Comparison of ENCODE assay signal across 1 cellular context in the genomic region with DNA sequence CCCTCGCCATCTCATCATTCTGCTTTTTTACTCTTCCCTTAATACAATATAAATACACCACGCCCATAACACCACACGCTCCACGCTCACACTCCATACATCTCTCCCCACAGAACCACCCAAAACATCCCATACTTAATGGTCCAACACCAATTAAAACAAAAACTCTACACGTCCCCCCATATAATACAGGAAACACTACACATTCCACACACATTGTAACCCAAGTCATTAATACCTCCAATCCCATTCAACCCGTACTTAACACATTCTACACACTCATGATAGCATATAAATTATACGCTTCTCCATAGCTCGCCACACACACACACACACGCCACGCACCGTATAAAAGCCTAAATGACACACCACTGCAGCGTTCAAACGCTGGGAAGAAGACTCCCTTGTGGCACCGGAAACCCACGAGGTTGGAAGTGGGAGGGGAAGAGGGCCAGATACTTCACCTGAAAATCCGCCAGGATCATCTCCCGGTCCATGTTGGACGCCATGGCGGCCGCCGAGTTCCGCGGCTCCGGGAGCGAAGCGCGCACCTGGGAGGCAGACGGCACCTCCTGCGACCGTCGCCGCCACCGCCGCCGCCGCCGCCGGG.
TF ChIP-seq lines count a peak whose summit lies in the region.

No MANE protein-coding gene starts in this region.

TF ChIP-seq in HEK293, 187 proteins besides CTCF, POLR2A, EP300 and RAD21 (continued from another document):
- TF ChIP-seq, protein P1, sequence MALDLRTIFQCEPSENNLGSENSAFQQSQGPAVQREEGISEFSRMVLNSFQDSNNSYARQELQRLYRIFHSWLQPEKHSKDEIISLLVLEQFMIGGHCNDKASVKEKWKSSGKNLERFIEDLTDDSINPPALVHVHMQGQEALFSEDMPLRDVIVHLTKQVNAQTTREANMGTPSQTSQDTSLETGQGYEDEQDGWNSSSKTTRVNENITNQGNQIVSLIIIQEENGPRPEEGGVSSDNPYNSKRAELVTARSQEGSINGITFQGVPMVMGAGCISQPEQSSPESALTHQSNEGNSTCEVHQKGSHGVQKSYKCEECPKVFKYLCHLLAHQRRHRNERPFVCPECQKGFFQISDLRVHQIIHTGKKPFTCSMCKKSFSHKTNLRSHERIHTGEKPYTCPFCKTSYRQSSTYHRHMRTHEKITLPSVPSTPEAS (tag by site-specific recombination; IDR thresholded peaks at IDR 0.05), result no peak
- TF ChIP-seq ZNF639 (tag by site-specific recombination; IDR thresholded peaks at IDR 0.05) (no peak; the same call in 1 of the 2 replicates), KLF8 (tag by site-specific recombination; IDR thresholded peaks at IDR 0.05) (peak; percentile 54; the same call in 1 of the 2 replicates), ZNF248 (tag by site-specific recombination; IDR thresholded peaks at IDR 0.05) (no peak), ZNF394 (tag by site-specific recombination; IDR thresholded peaks at IDR 0.05; ENCODE audit: borderline replicate concordance) (peak; percentile 67; the same call in 1 of the 2 replicates), ZNF513 (tag by site-specific recombination; IDR thresholded peaks at IDR 0.05) (no peak), ZNF747 (tag by site-specific recombination; IDR thresholded peaks at IDR 0.05) (no peak), PRDM1 (tag by site-specific recombination; IDR thresholded peaks at IDR 0.05) (no peak), ZNF423 (tag by site-specific recombination; IDR thresholded peaks at IDR 0.05) (no peak), BCL11B (tag by site-specific recombination; IDR thresholded peaks at IDR 0.05; ENCODE audit: low read depth) (no peak), ZNF114 (tag by site-specific recombination; IDR thresholded peaks at IDR 0.05) (no peak), ZEB2 (tag by site-specific recombination; IDR thresholded peaks at IDR 0.05) (peak; percentile 9; the same call in 1 of the 2 replicates), ZNF449 (tag by site-specific recombination; IDR thresholded peaks at IDR 0.05) (no peak), ZNF76 (tag by site-specific recombination; IDR thresholded peaks at IDR 0.05; ENCODE audit: borderline replicate concordance, low read depth) (peak; percentile 54; the same call in 1 of the 2 replicates), KLF16 (tag by site-specific recombination; IDR thresholded peaks at IDR 0.05) (peak; percentile 63), EGR2 (tag by site-specific recombination; IDR thresholded peaks at IDR 0.05; ENCODE audit: low read depth) (no peak), ZNF221 (tag by site-specific recombination; IDR thresholded peaks at IDR 0.05; ENCODE audit: borderline replicate concordance) (no peak), ZNF501 (tag by site-specific recombination; IDR thresholded peaks at IDR 0.05) (no peak), ZNF792 (tag by site-specific recombination; IDR thresholded peaks at IDR 0.05) (no peak), ZNF140 (tag by site-specific recombination; IDR thresholded peaks at IDR 0.05) (no peak), SETDB1 (IDR thresholded peaks at IDR 0.05; ENCODE audit: insufficient read length, low read length) (no peak), ZNF677 (tag by site-specific recombination; IDR thresholded peaks at IDR 0.05) (no peak), ZNF416 (tag by site-specific recombination; IDR thresholded peaks at IDR 0.05) (no peak), ZNF624 (tag by site-specific recombination; IDR thresholded peaks at IDR 0.05) (no peak), ZNF214 (tag by site-specific recombination; IDR thresholded peaks at IDR 0.05; ENCODE audit: borderline replicate concordance) (no peak), ZNF155 (tag by site-specific recombination; IDR thresholded peaks at IDR 0.05) (no peak), SALL2 (tag by site-specific recombination; IDR thresholded peaks at IDR 0.05; ENCODE audit: borderline replicate concordance) (no peak), ZBTB48 (tag by site-specific recombination; IDR thresholded peaks at IDR 0.05) (peak; percentile 80), MYNN (tag by site-specific recombination; IDR thresholded peaks at IDR 0.05; ENCODE audit: borderline replicate concordance) (no peak)
- TF ChIP-seq, protein P2, sequence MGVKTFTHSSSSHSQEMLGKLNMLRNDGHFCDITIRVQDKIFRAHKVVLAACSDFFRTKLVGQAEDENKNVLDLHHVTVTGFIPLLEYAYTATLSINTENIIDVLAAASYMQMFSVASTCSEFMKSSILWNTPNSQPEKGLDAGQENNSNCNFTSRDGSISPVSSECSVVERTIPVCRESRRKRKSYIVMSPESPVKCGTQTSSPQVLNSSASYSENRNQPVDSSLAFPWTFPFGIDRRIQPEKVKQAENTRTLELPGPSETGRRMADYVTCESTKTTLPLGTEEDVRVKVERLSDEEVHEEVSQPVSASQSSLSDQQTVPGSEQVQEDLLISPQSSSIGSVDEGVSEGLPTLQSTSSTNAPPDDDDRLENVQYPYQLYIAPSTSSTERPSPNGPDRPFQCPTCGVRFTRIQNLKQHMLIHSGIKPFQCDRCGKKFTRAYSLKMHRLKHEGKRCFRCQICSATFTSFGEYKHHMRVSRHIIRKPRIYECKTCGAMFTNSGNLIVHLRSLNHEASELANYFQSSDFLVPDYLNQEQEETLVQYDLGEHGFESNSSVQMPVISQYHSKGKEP (tag by site-specific recombination; IDR thresholded peaks at IDR 0.05), result no peak
- TF ChIP-seq, protein P3, sequence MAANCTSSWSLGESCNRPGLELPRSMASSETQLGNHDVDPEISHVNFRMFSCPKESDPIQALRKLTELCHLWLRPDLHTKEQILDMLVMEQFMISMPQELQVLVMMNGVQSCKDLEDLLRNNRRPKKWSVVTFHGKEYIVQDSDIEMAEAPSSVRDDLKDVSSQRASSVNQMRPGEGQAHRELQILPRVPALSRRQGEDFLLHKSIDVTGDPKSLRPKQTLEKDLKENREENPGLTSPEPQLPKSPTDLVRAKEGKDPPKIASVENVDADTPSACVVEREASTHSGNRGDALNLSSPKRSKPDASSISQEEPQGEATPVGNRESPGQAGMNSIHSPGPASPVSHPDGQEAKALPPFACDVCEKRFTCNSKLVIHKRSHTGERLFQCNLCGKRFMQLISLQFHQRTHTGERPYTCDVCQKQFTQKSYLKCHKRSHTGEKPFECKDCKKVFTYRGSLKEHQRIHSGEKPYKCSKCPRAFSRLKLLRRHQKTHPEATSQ (tag by site-specific recombination; IDR thresholded peaks at IDR 0.05), result no peak
- TF ChIP-seq, protein P4, sequence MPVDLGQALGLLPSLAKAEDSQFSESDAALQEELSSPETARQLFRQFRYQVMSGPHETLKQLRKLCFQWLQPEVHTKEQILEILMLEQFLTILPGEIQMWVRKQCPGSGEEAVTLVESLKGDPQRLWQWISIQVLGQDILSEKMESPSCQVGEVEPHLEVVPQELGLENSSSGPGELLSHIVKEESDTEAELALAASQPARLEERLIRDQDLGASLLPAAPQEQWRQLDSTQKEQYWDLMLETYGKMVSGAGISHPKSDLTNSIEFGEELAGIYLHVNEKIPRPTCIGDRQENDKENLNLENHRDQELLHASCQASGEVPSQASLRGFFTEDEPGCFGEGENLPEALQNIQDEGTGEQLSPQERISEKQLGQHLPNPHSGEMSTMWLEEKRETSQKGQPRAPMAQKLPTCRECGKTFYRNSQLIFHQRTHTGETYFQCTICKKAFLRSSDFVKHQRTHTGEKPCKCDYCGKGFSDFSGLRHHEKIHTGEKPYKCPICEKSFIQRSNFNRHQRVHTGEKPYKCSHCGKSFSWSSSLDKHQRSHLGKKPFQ (tag by site-specific recombination; IDR thresholded peaks at IDR 0.05), result no peak
TF ChIP-seq in HEK293: peak in this region for 17.
